Comparison of ENCODE assay signal across 2 cellular contexts in genomic region chr3:33128706-33129105, GRCh38.
TF ChIP-seq lines count a peak whose summit lies in the region.

No MANE protein-coding gene starts in this region.

TF ChIP-seq in GM23338, 12 proteins besides CTCF, POLR2A, EP300 and RAD21:
- TF ChIP-seq STAT1 (IDR thresholded peaks at IDR 0.05; ENCODE audit: unreplicated experiment) (no peak), ZNF331 (CRISPR knock-in tag; IDR thresholded peaks at IDR 0.05; ENCODE audit: low read depth) (no peak), ETS1 (IDR thresholded peaks at IDR 0.05) (no peak), ZNF462 (CRISPR knock-in tag; IDR thresholded peaks at IDR 0.05) (no peak), NANOG (IDR thresholded peaks at IDR 0.05; ENCODE audit: borderline replicate concordance) (no peak), ZNF114 (CRISPR knock-in tag; IDR thresholded peaks at IDR 0.05) (no peak), REST (IDR thresholded peaks at IDR 0.05; ENCODE audit: unreplicated experiment) (no peak), EZH2 (IDR thresholded peaks at IDR 0.05; ENCODE audit: low read depth, unreplicated experiment) (no peak), JUNB (IDR thresholded peaks at IDR 0.05; ENCODE audit: unreplicated experiment) (no peak), POLR2AphosphoS5 (IDR thresholded peaks at IDR 0.05; ENCODE audit: low read depth) (no peak), EZH2phosphoT487 (IDR thresholded peaks at IDR 0.05; ENCODE audit: unreplicated experiment) (no peak)
TF ChIP-seq in GM23338: peak in this region for 0.

TF ChIP-seq in WTC11, 78 proteins besides CTCF, POLR2A, EP300 and RAD21:
- TF ChIP-seq ZNF416 (CRISPR knock-in tag; IDR thresholded peaks at IDR 0.05), result no peak
- no peak for TF ChIP-seq ZSCAN18 (CRISPR knock-in tag; IDR thresholded peaks at IDR 0.05)
- 0 out of 2 replicates have a peak, but pooled peaks have one; percentile 18 for TF ChIP-seq NFYB (CRISPR knock-in tag; conservative IDR thresholded peaks at IDR 0.05; ENCODE audit: low read depth)
- no peak for TF ChIP-seq ETV6 (CRISPR knock-in tag; IDR thresholded peaks at IDR 0.05)
- TF ChIP-seq USF1 (CRISPR knock-in tag; IDR thresholded peaks at IDR 0.05), result peak; percentile 90
- TF ChIP-seq NR3C1 (CRISPR knock-in tag; conservative IDR thresholded peaks at IDR 0.05; ENCODE audit: low read depth), result no peak
- peak; percentile 89 for TF ChIP-seq USF2 (CRISPR knock-in tag; IDR thresholded peaks at IDR 0.05)
TF ChIP-seq in WTC11: peak in this region for 3.
